Comparison of ENCODE assay signal across 21 cellular contexts in genomic region chr12:121423253-121423652, GRCh38. TPM values are rescaled to one million over a fixed set of nuclear protein-coding genes. Genes with fewer than 3 reads are reported as not detected.
DNase-seq lines count a peak whose midpoint lies in the region; ATAC-seq and TF ChIP-seq lines count a peak whose summit lies in the region.
"Had no signal": no experiment of that assay in that cellular context is flagged by ENCODE, and none has a peak within 500 bp of the region (broad histone marks: within the 10 kb centered on the region; RNA-seq: fewer than 3 reads in every experiment).

No MANE protein-coding gene starts in this region.

- H3K4me3 ChIP-seq in right cardiac atrium (ENCODE audit: low read length), result no peak overlapping the region
- H3K4me3 ChIP-seq: PC-9 had no signal

- peaks cover 3% of the 10 kb centered on the region for H3K4me1 ChIP-seq in right cardiac atrium (ENCODE audit: control insufficient read depth, insufficient read depth, low read length)
- H3K4me1 ChIP-seq: BE2C had no signal

- intact Hi-C loops in Right ventricle myocardium superior (cut with DNase I) (no loop called here), Right ventricle myocardium inferior (cut with DNase I) (no loop called here), right cardiac atrium (cut with DNase I) (no loop called here)

- H3K9me3 ChIP-seq in T-helper 17 cell (ENCODE audit: control insufficient read depth, low read length, poor library complexity, severe bottlenecking) (no peaks in the 10 kb centered on the region), right cardiac atrium (ENCODE audit: control insufficient read depth, low read length) (no peaks in the 10 kb centered on the region)
- H3K9me3 ChIP-seq: BE2C had no signal

- no peaks in the 10 kb centered on the region for H3K27me3 Mint-ChIP-seq in T-helper 17 cell
- H3K27me3 Mint-ChIP-seq in stimulated activated naive B cell treated with anti-CD40 and anti-IgM and Interleukin-4, amounts not matched to agents 10 μg/mL and 1 μg/mL and 100 μg/mL, for 72 hours, result no peaks in the 10 kb centered on the region
- H3K27me3 Mint-ChIP-seq: activated naive CD8-positive, alpha-beta T cell treated with anti-CD3 and anti-CD28 coated beads, Interleukin-2, amount 10 ng/mL, durations not matched to agents 7 days and 5 days; T-cell had no signal

- no peak overlapping the region for H3K4me3 Mint-ChIP-seq in T-helper 17 cell
- H3K4me3 Mint-ChIP-seq in stimulated activated naive B cell treated with anti-CD40 and anti-IgM and Interleukin-4, amounts not matched to agents 10 μg/mL and 1 μg/mL and 100 μg/mL, for 72 hours, result no peak overlapping the region
- H3K4me3 Mint-ChIP-seq: activated naive CD8-positive, alpha-beta T cell treated with anti-CD3 and anti-CD28 coated beads, Interleukin-2, amount 10 ng/mL, durations not matched to agents 7 days and 5 days; T-cell had no signal

- H3K27me3 ChIP-seq in right cardiac atrium (ENCODE audit: control insufficient read depth, insufficient read depth), result no peaks in the 10 kb centered on the region
- H3K27me3 ChIP-seq: BE2C had no signal

- ATAC-seq in Right ventricle myocardium superior (ENCODE audit: poor library complexity) (peak; percentile 5), Right ventricle myocardium inferior (no peak), T-helper 17 cell (no peak), right cardiac atrium (peak; percentile 5 to 28)
- ATAC-seq in stimulated activated naive B cell treated with anti-CD40 and anti-IgM and Interleukin-4, amounts not matched to agents 10 μg/mL and 1 μg/mL and 100 μg/mL, for 72 hours (replicated peaks), result no peak
- ATAC-seq: T-cell had no signal

- H3K27ac Mint-ChIP-seq in T-helper 17 cell, result peak overlapping the region; percentile 63
- H3K27ac Mint-ChIP-seq in stimulated activated naive B cell treated with anti-CD40 and anti-IgM and Interleukin-4, amounts not matched to agents 10 μg/mL and 1 μg/mL and 100 μg/mL, for 72 hours, result peak overlapping the region; percentile 59
- H3K27ac Mint-ChIP-seq: activated T-helper 2 cell treated with anti-CD3 and anti-CD28 coated beads, Interferon-gamma antibody, Interleukin-2, Interleukin-4, amounts not matched to agents 10 μg/mL and 5 μg/mL and 100 μg/mL, durations not matched to agents 14 hours and 24 hours and 36 hours had no signal

- H3K27ac ChIP-seq in right cardiac atrium (ENCODE audit: low read length), result peak overlapping the region; percentile 51
- H3K27ac ChIP-seq: PC-9 had no signal

- H3K4me1 Mint-ChIP-seq in T-helper 17 cell, result peaks cover 2% of the 10 kb centered on the region
- H3K4me1 Mint-ChIP-seq in stimulated activated naive B cell treated with anti-CD40 and anti-IgM and Interleukin-4, amounts not matched to agents 10 μg/mL and 1 μg/mL and 100 μg/mL, for 72 hours, result peaks cover 16 to 29% of the 10 kb centered on the region in 2 donors

- no peak for TF ChIP-seq CTCF in GM13977 (IDR thresholded peaks at IDR 0.05; ENCODE audit: extremely low read depth, insufficient read depth, missing control alignments)

- H3K9me3 Mint-ChIP-seq in stimulated activated naive B cell treated with anti-CD40 and anti-IgM and Interleukin-4, amounts not matched to agents 10 μg/mL and 1 μg/mL and 100 μg/mL, for 72 hours, result no peaks in the 10 kb centered on the region
- H3K9me3 Mint-ChIP-seq: activated naive CD8-positive, alpha-beta T cell treated with anti-CD3 and anti-CD28 coated beads, Interleukin-2, amount 10 ng/mL, durations not matched to agents 7 days and 5 days; activated T-helper 2 cell treated with anti-CD3 and anti-CD28 coated beads, Interferon-gamma antibody, Interleukin-2, Interleukin-4, amounts not matched to agents 10 μg/mL and 5 μg/mL and 100 μg/mL, durations not matched to agents 14 hours and 24 hours and 36 hours; T-cell had no signal

- H3K36me3 Mint-ChIP-seq in T-helper 17 cell (ENCODE audit: low read depth), result peaks cover 12% of the 10 kb centered on the region
- H3K36me3 Mint-ChIP-seq in stimulated activated naive B cell treated with anti-CD40 and anti-IgM and Interleukin-4, amounts not matched to agents 10 μg/mL and 1 μg/mL and 100 μg/mL, for 72 hours, result peaks cover 41 to 63% of the 10 kb centered on the region in 2 donors

- WGBS in right cardiac atrium, result 92% methylated on average over 14 of the region's 14 CpGs

- no peak for DNase-seq in Right ventricle myocardium superior
- DNase-seq in Right ventricle myocardium inferior (ENCODE audit: missing footprints), result no peak
- DNase-seq in T-helper 17 cell, result no peak
- peak in 2 of 3 donors; percentile 36 to 54 for DNase-seq in right cardiac atrium
- DNase-seq in stimulated activated naive B cell treated with anti-CD40 and anti-IgM and Interleukin-4, amounts not matched to agents 10 μg/mL and 1 μg/mL and 100 μg/mL, for 72 hours, result no peak
- no peak for DNase-seq in GM13977 (ENCODE audit: low spot score)
- DNase-seq in hepatic stellate cell (ENCODE audit: low spot score), result no peak
- no peak for DNase-seq in ecto neural progenitor cell (ENCODE audit: low spot score)
- DNase-seq: activated CD4-positive, alpha-beta T cell treated with anti-CD3 and anti-CD28 coated beads for 4 hours; activated naive CD8-positive, alpha-beta T cell treated with anti-CD3 and anti-CD28 coated beads, Interleukin-2, amount 10 ng/mL, durations not matched to agents 7 days and 5 days; BE2C; effector CD8-positive, alpha-beta T cell; erythroblast; foreskin melanocyte; Kasumi-1; NCI-H1930; NCI-H345; PC-9; stimulated activated CD4-positive, alpha-beta T cell treated with anti-CD3 and anti-CD28 coated beads, Interleukin-12 subunit alpha, Interleukin-12 subunit beta, amount 100 ng/mL, for 4 hours; T-cell had no signal

- in situ Hi-C loops in GM13977 (cut with MboI; ENCODE audit: low pct_unique_long_range_greater_than_20kb, low sequenced_read_pairs, unreplicated experiment), result no loop called here

RNA-seq across cellular contexts. Expression of gene RNF34, which starts 23.3 kb away (rescaled TPM):
- total RNA-seq in Right ventricle myocardium superior, result 19.2 TPM
- total RNA-seq in Right ventricle myocardium inferior, result 19.5 TPM
- total RNA-seq in T-helper 17 cell, result 10 to 100 TPM; 63.8 to 63.9 TPM
- 10 to 100 TPM; 25.1 to 31.4 (median 26.1) TPM for total RNA-seq in right cardiac atrium
- 21.1 TPM for polyA plus RNA-seq in right cardiac atrium

Comparison
In these comparisons a context has a peak if more than half of its experiments do, and no peak if none do; other contexts are left out.
1. ATAC-seq: peak in Right ventricle myocardium superior (single experiment) and right cardiac atrium (2 of 2); none in Right ventricle myocardium inferior (single experiment), T-helper 17 cell (single experiment) and stimulated activated naive B cell treated with anti-CD40 and anti-IgM and Interleukin-4, amounts not matched to agents 10 μg/mL and 1 μg/mL and 100 μg/mL, for 72 hours (0 of 2).
2. DNase-seq: peak in right cardiac atrium (2 of 3); none in Right ventricle myocardium superior (single experiment), Right ventricle myocardium inferior (single experiment), T-helper 17 cell (0 of 3), stimulated activated naive B cell treated with anti-CD40 and anti-IgM and Interleukin-4, amounts not matched to agents 10 μg/mL and 1 μg/mL and 100 μg/mL, for 72 hours (single experiment), GM13977 (single experiment), hepatic stellate cell (single experiment) and ecto neural progenitor cell (single experiment).